ENCODE assay signal across 27 cellular contexts in genomic region chr1:33383489-33383888, GRCh38. TPM values are rescaled to one million over a fixed set of nuclear protein-coding genes. Genes with fewer than 3 reads are reported as not detected.
DNase-seq lines count a peak whose midpoint lies in the region; FAIRE-seq and TF ChIP-seq lines count a peak whose summit lies in the region.
"Had no signal": no experiment of that assay in that cellular context is flagged by ENCODE, and none has a peak within 500 bp of the region (broad histone marks: within the 10 kb centered on the region; RNA-seq: fewer than 3 reads in every experiment).

No MANE protein-coding gene starts in this region.

- TF ChIP-seq POLR2A in GM12892 (IDR thresholded peaks at IDR 0.05; ENCODE audit: low read depth, low read length) = no peak
- no peak for TF ChIP-seq POLR2A in thyroid gland (IDR thresholded peaks at IDR 0.05)

- peak; percentile 21 for FAIRE-seq in GM12892 (lab: Jason Lieb, UNC)
- FAIRE-seq: endometrium, G401.6, GM19239, K562, small intestine had no signal

- H3K4me3 Mint-ChIP-seq in progenitor cell of endocrine pancreas (ENCODE audit: low read depth) = no peak overlapping the region
- H3K4me3 Mint-ChIP-seq: activated CD8-positive, alpha-beta T cell treated with anti-CD3 and anti-CD28 coated beads for 36 hours; activated naive CD8-positive, alpha-beta T cell; T-helper 17 cell had no signal

- no peak for DNase-seq in GM12892 (ENCODE audit: insufficient read length)
- DNase-seq in SK-N-DZ (ENCODE audit: low spot score) = peak; percentile 47
- DNase-seq in islet precursor cell = peak; percentile 15
- no peak for DNase-seq in progenitor cell of endocrine pancreas (ENCODE audit: low spot score, unreplicated experiment)
- DNase-seq in inferior parietal cortex (ENCODE audit: extremely low spot score) = no peak
- no peak for DNase-seq in HEK293T (ENCODE audit: extremely low spot score)
- no peak for DNase-seq in thyroid gland
- DNase-seq: activated CD4-positive, CD25-positive, alpha-beta regulatory T cell treated with anti-CD3 and anti-CD28 coated beads, Interleukin-2, amount 50 U/mL, for 72 hours; activated CD8-positive, alpha-beta T cell treated with anti-CD3 and anti-CD28 coated beads for 36 hours; activated effector memory CD4-positive, alpha-beta T cell treated with Interleukin-2 at 50 U/mL for 16 hours; activated T-cell treated with anti-CD3 and anti-CD28 coated beads for 4 hours; aorta; COR-L47; dermis blood vessel endothelial cell; NCI-H1105; NCI-H446; small intestine; stimulated activated CD4-positive, alpha-beta T cell treated with anti-CD3 and anti-CD28 coated beads, Interleukin-1b, Interleukin-23, amount 100 ng/mL, for 48 hours; stimulated activated CD8-positive, alpha-beta memory T cell treated with anti-CD3 and anti-CD28 coated beads, Interleukin-4, amount 100 ng/mL, for 48 hours; stomach; T-helper 17 cell had no signal

- peaks cover 15% of the 10 kb centered on the region for H3K27me3 Mint-ChIP-seq in progenitor cell of endocrine pancreas

- H3K36me3 Mint-ChIP-seq in progenitor cell of endocrine pancreas (ENCODE audit: insufficient read depth) = peaks cover 1% of the 10 kb centered on the region
- H3K36me3 Mint-ChIP-seq: activated naive CD8-positive, alpha-beta T cell had no signal

- no peaks in the 10 kb centered on the region for H3K27me3 ChIP-seq in thyroid gland
- H3K27me3 ChIP-seq: BLaER1 treated with 17β-estradiol and CSF1 and Interleukin-3, amounts not matched to agents 10 nM and 100 nM; stomach had no signal

- POLR2A ChIA-PET in HEK293T (lab: Yijun Ruan, JAX) = no interaction called here

- H3K4me1 Mint-ChIP-seq in progenitor cell of endocrine pancreas (ENCODE audit: low read depth) = peaks cover 16% of the 10 kb centered on the region

- H3K27ac ChIP-seq in thyroid gland = no peak overlapping the region
- H3K27ac ChIP-seq: BLaER1 treated with 17β-estradiol and CSF1 and Interleukin-3, amounts not matched to agents 10 nM and 100 nM had no signal

- peaks cover 7 to 13% of the 10 kb centered on the region in 2 donors for H3K4me1 ChIP-seq in thyroid gland

- CTCF ChIA-PET in HEK293T (lab: Yijun Ruan, JAX) = no interaction called here

- H3K27ac Mint-ChIP-seq in progenitor cell of endocrine pancreas = peak overlapping the region; percentile 9
- H3K27ac Mint-ChIP-seq: activated CD8-positive, alpha-beta T cell treated with anti-CD3 and anti-CD28 coated beads for 36 hours; activated naive CD8-positive, alpha-beta T cell; T-helper 17 cell had no signal

- H3K36me3 ChIP-seq in thyroid gland = no peaks in the 10 kb centered on the region
- H3K36me3 ChIP-seq: BLaER1 treated with 17β-estradiol and CSF1 and Interleukin-3, amounts not matched to agents 10 nM and 100 nM; stomach had no signal

- 64 to 69% methylated on average over 4 of the region's 4 CpGs for WGBS in thyroid gland, 2 donors

- H3K9me3 Mint-ChIP-seq in progenitor cell of endocrine pancreas (ENCODE audit: low read depth) = no peaks in the 10 kb centered on the region
- H3K9me3 Mint-ChIP-seq: activated CD8-positive, alpha-beta T cell treated with anti-CD3 and anti-CD28 coated beads for 36 hours had no signal

- no peaks in the 10 kb centered on the region for H3K9me3 ChIP-seq in thyroid gland
- H3K9me3 ChIP-seq: BLaER1 treated with 17β-estradiol and CSF1 and Interleukin-3, amounts not matched to agents 10 nM and 100 nM; stomach had no signal

- TF ChIP-seq CTCF in progenitor cell of endocrine pancreas (IDR thresholded peaks at IDR 0.05; ENCODE audit: unreplicated experiment) = no peak
- no peak for TF ChIP-seq CTCF in thyroid gland (IDR thresholded peaks at IDR 0.05)

- no peak overlapping the region for H3K4me3 ChIP-seq in thyroid gland (replicated peaks in 1 of 3)
- H3K4me3 ChIP-seq: BLaER1 treated with 17β-estradiol and CSF1 and Interleukin-3, amounts not matched to agents 10 nM and 100 nM; K562; stomach had no signal

- intact Hi-C loops in thyroid gland (cut with DNase I) = no loop called here

TF ChIP-seq in HEK293T, 16 proteins besides CTCF, POLR2A, EP300 and RAD21:
- TF ChIP-seq FOXA1 (IDR thresholded peaks at IDR 0.05) = no peak
- TF ChIP-seq PKNOX1 (IDR thresholded peaks at IDR 0.05) = no peak
- no peak for TF ChIP-seq SP1 (IDR thresholded peaks at IDR 0.05)
- no peak for TF ChIP-seq BHLHE40 (IDR thresholded peaks at IDR 0.05; ENCODE audit: borderline replicate concordance)
- TF ChIP-seq ELF4 (IDR thresholded peaks at IDR 0.05) = no peak
- TF ChIP-seq ARNT (IDR thresholded peaks at IDR 0.05) = no peak
- no peak for TF ChIP-seq FOXK2 (IDR thresholded peaks at IDR 0.05)
- no peak for TF ChIP-seq TARDBP (IDR thresholded peaks at IDR 0.05)
- TF ChIP-seq NFRKB (IDR thresholded peaks at IDR 0.05) = no peak
- no peak for TF ChIP-seq CTBP1 (IDR thresholded peaks at IDR 0.05; ENCODE audit: borderline replicate concordance)
- TF ChIP-seq LEF1 (IDR thresholded peaks at IDR 0.05; ENCODE audit: borderline replicate concordance) = no peak
- no peak for TF ChIP-seq L3MBTL2 (conservative IDR thresholded peaks at IDR 0.05)
- no peak for TF ChIP-seq HDGF (IDR thresholded peaks at IDR 0.05; ENCODE audit: borderline replicate concordance)
- TF ChIP-seq FOXM1 (IDR thresholded peaks at IDR 0.05; ENCODE audit: borderline replicate concordance) = no peak
- no peak for TF ChIP-seq SUZ12 (IDR thresholded peaks at IDR 0.05)

RNA-seq across cellular contexts. Expression of gene PHC2, which starts 47.4 kb away (rescaled TPM):
- polyA plus RNA-seq in GM12892 (2012; ENCODE audit: missing spikeins) = 16.0 TPM
- polyA plus RNA-seq in SK-N-DZ (2014; cell fraction: cytosol; rRNA removed) = 97.6 and 136 TPM in 2 replicates
- polyA plus RNA-seq in SK-N-DZ (2014; cell fraction: nucleus; rRNA removed) = 53.3 and 63.6 TPM in 2 replicates
- total RNA-seq in progenitor cell of endocrine pancreas = 135 and 138 TPM in 2 replicates
- 100 to 1,000 TPM in 2 of 4 donors, 10 to 100 TPM in 2; 86.8 to 150 (median 113) TPM for total RNA-seq in thyroid gland

Comparison
In these comparisons a context has a peak if more than half of its experiments do, and no peak if none do; other contexts are left out.
1. DNase-seq: peak in SK-N-DZ (single experiment) and islet precursor cell (single experiment); none in GM12892 (single experiment), progenitor cell of endocrine pancreas (single experiment), inferior parietal cortex (single experiment), HEK293T (single experiment) and thyroid gland (0 of 2).